Comparison of ENCODE assay signal across 1 cellular context in the genomic region with DNA sequence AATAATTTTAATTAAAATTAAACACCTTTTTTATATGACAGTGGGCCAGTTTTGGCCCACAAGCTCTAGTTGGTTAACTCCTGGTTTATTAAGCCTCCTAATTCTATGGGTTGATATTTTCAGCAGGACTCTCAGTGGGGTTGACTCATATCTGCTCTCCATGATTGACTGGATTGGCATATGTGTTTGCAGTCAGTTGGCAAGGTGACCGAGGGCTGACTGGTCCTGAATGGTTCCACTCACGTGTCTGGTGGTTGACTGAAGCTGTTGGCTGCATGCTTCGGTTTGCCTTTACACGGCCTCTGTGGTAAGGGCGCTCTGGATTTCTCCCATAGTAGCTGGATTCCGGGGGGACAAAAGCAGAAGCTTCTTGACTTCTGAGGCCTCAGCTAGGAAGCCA.
TF ChIP-seq lines count a peak whose summit lies in the region.

No MANE protein-coding gene starts in this region.

TF ChIP-seq in GM12878, 131 proteins besides CTCF, POLR2A, EP300 and RAD21 (continued from another document):
- TF ChIP-seq, protein P1, sequence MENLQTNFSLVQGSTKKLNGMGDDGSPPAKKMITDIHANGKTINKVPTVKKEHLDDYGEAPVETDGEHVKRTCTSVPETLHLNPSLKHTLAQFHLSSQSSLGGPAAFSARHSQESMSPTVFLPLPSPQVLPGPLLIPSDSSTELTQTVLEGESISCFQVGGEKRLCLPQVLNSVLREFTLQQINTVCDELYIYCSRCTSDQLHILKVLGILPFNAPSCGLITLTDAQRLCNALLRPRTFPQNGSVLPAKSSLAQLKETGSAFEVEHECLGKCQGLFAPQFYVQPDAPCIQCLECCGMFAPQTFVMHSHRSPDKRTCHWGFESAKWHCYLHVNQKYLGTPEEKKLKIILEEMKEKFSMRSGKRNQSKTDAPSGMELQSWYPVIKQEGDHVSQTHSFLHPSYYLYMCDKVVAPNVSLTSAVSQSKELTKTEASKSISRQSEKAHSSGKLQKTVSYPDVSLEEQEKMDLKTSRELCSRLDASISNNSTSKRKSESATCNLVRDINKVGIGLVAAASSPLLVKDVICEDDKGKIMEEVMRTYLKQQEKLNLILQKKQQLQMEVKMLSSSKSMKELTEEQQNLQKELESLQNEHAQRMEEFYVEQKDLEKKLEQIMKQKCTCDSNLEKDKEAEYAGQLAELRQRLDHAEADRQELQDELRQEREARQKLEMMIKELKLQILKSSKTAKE (IDR thresholded peaks at IDR 0.05; ENCODE audit: low read depth, poor library complexity, severe bottlenecking) = no peak
- 0 out of 2 replicates have a peak, but pooled peaks have one; percentile 21 for TF ChIP-seq CREM (IDR thresholded peaks at IDR 0.05; ENCODE audit: low read depth)
- no peak for TF ChIP-seq GABPA (IDR thresholded peaks at IDR 0.05; ENCODE audit: low read depth)
- no peak for TF ChIP-seq SMAD1 (IDR thresholded peaks at IDR 0.05; ENCODE audit: low read depth, partially characterized antibody)
- TF ChIP-seq, protein P2, sequence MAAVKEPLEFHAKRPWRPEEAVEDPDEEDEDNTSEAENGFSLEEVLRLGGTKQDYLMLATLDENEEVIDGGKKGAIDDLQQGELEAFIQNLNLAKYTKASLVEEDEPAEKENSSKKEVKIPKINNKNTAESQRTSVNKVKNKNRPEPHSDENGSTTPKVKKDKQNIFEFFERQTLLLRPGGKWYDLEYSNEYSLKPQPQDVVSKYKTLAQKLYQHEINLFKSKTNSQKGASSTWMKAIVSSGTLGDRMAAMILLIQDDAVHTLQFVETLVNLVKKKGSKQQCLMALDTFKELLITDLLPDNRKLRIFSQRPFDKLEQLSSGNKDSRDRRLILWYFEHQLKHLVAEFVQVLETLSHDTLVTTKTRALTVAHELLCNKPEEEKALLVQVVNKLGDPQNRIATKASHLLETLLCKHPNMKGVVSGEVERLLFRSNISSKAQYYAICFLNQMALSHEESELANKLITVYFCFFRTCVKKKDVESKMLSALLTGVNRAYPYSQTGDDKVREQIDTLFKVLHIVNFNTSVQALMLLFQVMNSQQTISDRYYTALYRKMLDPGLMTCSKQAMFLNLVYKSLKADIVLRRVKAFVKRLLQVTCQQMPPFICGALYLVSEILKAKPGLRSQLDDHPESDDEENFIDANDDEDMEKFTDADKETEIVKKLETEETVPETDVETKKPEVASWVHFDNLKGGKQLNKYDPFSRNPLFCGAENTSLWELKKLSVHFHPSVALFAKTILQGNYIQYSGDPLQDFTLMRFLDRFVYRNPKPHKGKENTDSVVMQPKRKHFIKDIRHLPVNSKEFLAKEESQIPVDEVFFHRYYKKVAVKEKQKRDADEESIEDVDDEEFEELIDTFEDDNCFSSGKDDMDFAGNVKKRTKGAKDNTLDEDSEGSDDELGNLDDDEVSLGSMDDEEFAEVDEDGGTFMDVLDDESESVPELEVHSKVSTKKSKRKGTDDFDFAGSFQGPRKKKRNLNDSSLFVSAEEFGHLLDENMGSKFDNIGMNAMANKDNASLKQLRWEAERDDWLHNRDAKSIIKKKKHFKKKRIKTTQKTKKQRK (IDR thresholded peaks at IDR 0.05; ENCODE audit: low read depth, low read length) = no peak
- TF ChIP-seq PAX5 (IDR thresholded peaks at IDR 0.05; ENCODE audit: borderline replicate concordance, low read depth, low read length) = peak; percentile 11; the same call in 1 of the 2 replicates
- TF ChIP-seq, protein P3, sequence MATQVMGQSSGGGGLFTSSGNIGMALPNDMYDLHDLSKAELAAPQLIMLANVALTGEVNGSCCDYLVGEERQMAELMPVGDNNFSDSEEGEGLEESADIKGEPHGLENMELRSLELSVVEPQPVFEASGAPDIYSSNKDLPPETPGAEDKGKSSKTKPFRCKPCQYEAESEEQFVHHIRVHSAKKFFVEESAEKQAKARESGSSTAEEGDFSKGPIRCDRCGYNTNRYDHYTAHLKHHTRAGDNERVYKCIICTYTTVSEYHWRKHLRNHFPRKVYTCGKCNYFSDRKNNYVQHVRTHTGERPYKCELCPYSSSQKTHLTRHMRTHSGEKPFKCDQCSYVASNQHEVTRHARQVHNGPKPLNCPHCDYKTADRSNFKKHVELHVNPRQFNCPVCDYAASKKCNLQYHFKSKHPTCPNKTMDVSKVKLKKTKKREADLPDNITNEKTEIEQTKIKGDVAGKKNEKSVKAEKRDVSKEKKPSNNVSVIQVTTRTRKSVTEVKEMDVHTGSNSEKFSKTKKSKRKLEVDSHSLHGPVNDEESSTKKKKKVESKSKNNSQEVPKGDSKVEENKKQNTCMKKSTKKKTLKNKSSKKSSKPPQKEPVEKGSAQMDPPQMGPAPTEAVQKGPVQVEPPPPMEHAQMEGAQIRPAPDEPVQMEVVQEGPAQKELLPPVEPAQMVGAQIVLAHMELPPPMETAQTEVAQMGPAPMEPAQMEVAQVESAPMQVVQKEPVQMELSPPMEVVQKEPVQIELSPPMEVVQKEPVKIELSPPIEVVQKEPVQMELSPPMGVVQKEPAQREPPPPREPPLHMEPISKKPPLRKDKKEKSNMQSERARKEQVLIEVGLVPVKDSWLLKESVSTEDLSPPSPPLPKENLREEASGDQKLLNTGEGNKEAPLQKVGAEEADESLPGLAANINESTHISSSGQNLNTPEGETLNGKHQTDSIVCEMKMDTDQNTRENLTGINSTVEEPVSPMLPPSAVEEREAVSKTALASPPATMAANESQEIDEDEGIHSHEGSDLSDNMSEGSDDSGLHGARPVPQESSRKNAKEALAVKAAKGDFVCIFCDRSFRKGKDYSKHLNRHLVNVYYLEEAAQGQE (IDR thresholded peaks at IDR 0.05; ENCODE audit: low read depth, low read length) = no peak
- no peak for TF ChIP-seq SP1 (IDR thresholded peaks at IDR 0.05; ENCODE audit: low read depth, low read length)
- peak; percentile 76 for TF ChIP-seq IRF4 (IDR thresholded peaks at IDR 0.05; ENCODE audit: low read depth, low read length)
